In the genomic region with DNA sequence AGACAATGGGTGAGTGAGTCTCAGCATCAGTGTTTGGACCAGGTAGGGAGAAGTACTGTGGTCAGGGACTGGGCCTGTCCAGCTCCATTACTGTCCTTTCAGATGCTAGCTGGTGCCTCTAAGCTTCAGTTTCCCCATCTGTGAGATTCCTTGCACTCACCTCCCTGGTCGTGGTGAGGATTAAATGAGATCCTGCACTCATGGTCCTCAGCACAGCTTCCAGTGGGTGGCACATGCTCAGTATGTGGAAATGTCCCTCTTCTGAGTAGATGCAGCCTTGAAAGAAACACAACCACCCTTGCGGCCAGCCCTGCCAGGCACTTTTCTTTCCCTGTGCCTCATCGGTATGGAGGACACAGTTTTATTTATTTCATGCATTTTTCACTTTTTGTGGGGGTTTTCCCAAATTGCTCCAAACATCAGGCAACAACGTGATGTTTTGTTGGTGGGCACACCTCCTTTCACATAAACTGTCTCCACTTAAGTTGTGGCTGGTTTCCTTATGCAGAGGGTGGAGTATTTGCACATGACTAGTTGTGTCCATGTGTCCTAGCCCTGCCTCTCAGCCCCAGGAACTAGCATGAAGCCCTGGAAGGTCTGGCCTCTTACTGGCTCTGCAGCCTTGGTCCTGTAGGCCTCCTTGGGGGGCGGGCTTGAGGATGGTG, we compare ENCODE assay signal across 9 cellular contexts. TPM values are rescaled to one million over a fixed set of nuclear protein-coding genes. Genes with fewer than 3 reads are reported as not detected.
DNase-seq lines count a peak whose midpoint lies in the region; ATAC-seq, FAIRE-seq and TF ChIP-seq lines count a peak whose summit lies in the region.
"Had no signal": no experiment of that assay in that cellular context is flagged by ENCODE, and none has a peak within 500 bp of the region (broad histone marks: within the 10 kb centered on the region; RNA-seq: fewer than 3 reads in every experiment).

No MANE protein-coding gene starts in this region.

- 71 to 85% (median 78%) methylated on average over 5 of the region's 5 CpGs for WGBS in spleen, 5 donors

- FAIRE-seq in D721Med (lab: Jason Lieb, UNC), result no peak
- FAIRE-seq in GM19239 (lab: Jason Lieb, UNC), result no peak

- H3K36me3 ChIP-seq in HCT116 (ENCODE audit: control insufficient read depth in 1 of 2, insufficient read depth in 2 of 2, low read length in 2 of 2) (peaks cover 4 to 9% of the 10 kb centered on the region in 2 experiments; a peak in 1 of 4 replicates), spleen (peaks cover 0 to 49% (median 25%) of the 10 kb centered on the region in 6 donors)

- no TSS peak for BruUV-seq in HCT116 (replicated peaks; lab: Mats Ljungman, UMichigan)

- peak overlapping the region; percentile 93 for H3K9ac ChIP-seq in HCT116 (ENCODE audit: low read length)

- no peaks in the 10 kb centered on the region for H3K9me2 ChIP-seq in HCT116 (ENCODE audit: insufficient read depth)

- CTCF ChIA-PET in HCT116 (lab: Charles Lee) (interaction anchor here (1.1 kb wide), 1 partner anchor 120 kb away, joined by 3 read pairs; no protein-coding TSS in a partner anchor), WTC11 (lab: Charles Lee) (interaction anchor here (0.6 to 2.4 kb wide), 4 partner anchors 15 to 85 kb away, joined by 3 to 16 read pairs (median 8); no protein-coding TSS in a partner anchor)

- H3K4me1 ChIP-seq in HCT116 (ENCODE audit: control insufficient read depth in 1 of 2, insufficient read depth in 2 of 2, low read length in 2 of 2) (peaks cover 6 to 18% of the 10 kb centered on the region in 2 experiments; a peak in 2 of 4 replicates), spleen (peaks cover 18 to 50% (median 40%) of the 10 kb centered on the region in 6 donors)

- H3K4me3 Mint-ChIP-seq in WTC11 (peak overlapping the region; percentile 96), glutamatergic neuron (ENCODE audit: unreplicated experiment) (peak overlapping the region; percentile 99)

- RAD21 ChIA-PET in HCT116 (lab: Charles Lee; ENCODE audit: low non-redundant PET in 1 of 2, low total read pairs in 2 of 2, uncharacterized antibody in 2 of 2, unreplicated experiment in 2 of 2), result no interaction called here

- TF ChIP-seq CTCF in HCT116 (IDR thresholded peaks at IDR 0.05 in 2 of 3, conservative IDR thresholded peaks at IDR 0.05 in 1 of 3; ENCODE audit: borderline replicate concordance in 1 of 3, insufficient read depth in 1 of 3, low read depth in 2 of 3, low read length in 2 of 3) (no peak), WTC11 (IDR thresholded peaks at IDR 0.05) (no peak), glutamatergic neuron (IDR thresholded peaks at IDR 0.05; ENCODE audit: partially characterized antibody, unreplicated experiment) (no peak), spleen (IDR thresholded peaks at IDR 0.05 in 8 of 11, conservative IDR thresholded peaks at IDR 0.05 in 3 of 11) (no peak), D721Med (IDR thresholded peaks at IDR 0.05; ENCODE audit: insufficient read depth, missing control alignments) (no peak)

- H3K27ac Mint-ChIP-seq in WTC11, result no peak overlapping the region
- peak overlapping the region; percentile 91 for H3K27ac Mint-ChIP-seq in glutamatergic neuron (ENCODE audit: unreplicated experiment)

- no peak overlapping the region for H2AFZ ChIP-seq in HCT116 (ENCODE audit: low read depth, low read length, poor library complexity, severe bottlenecking)

- peak overlapping the region; percentile 99 for H3K4me2 ChIP-seq in HCT116 (ENCODE audit: low read length)

- intact Hi-C loops in HCT116 (cut with micrococcal nuclease), result loop anchor here (2.0 to 5.0 kb wide), 2 partner anchors 20 to 181 kb away; partner anchors contain the start of gene THAP7
- intact Hi-C loops in spleen (cut with DNase I; ENCODE audit: low total_unique reads), result no loop called here

- no peak for TF ChIP-seq RAD21 in HCT116 (IDR thresholded peaks at IDR 0.05; ENCODE audit: low read depth)

- H3K4me3 ChIP-seq in HCT116 (replicated peaks in 1 of 2; ENCODE audit: low read depth in 1 of 2, low read length in 2 of 2) (peak overlapping the region; percentile 77 to 89), spleen (peak overlapping the region in 7 of 8 donors; percentile 59 to 89 (median 77))

- peaks cover 24% of the 10 kb centered on the region for H3K79me2 ChIP-seq in HCT116 (ENCODE audit: insufficient read depth, low read length)

- peaks cover 4 to 9% of the 10 kb centered on the region in 2 experiments; a peak in 1 of 4 replicates for H3K9me3 ChIP-seq in HCT116 (ENCODE audit: control insufficient read depth in 1 of 2, insufficient read depth in 1 of 2, low read depth in 1 of 2, low read length in 2 of 2)
- H3K9me3 ChIP-seq in spleen, result peaks cover 0 to 11% (median 7%) of the 10 kb centered on the region in 8 donors

- H3K4me1 Mint-ChIP-seq in WTC11, result peaks cover 30% of the 10 kb centered on the region
- H3K4me1 Mint-ChIP-seq in glutamatergic neuron (ENCODE audit: low read depth, unreplicated experiment), result peaks cover 7% of the 10 kb centered on the region

- H3K27ac ChIP-seq in HCT116 (ENCODE audit: low read depth, low read length) (peak overlapping the region; percentile 80), spleen (peak overlapping the region in 3 of 8 donors; percentile 91 to 96 (median 95))

- DNase-seq in HCT116 (ENCODE audit: low read depth, low spot score) (no peak), WTC11 (ENCODE audit: low spot score) (no peak), glutamatergic neuron (no peak), spleen (no peak), D721Med (ENCODE audit: insufficient read length, low spot score) (no peak), GM19239 (ENCODE audit: insufficient read length, low spot score) (no peak)
- DNase-seq in activated CD8-positive, alpha-beta memory T cell treated with anti-CD3 and anti-CD28 coated beads, Interleukin-2, amount 50 U/mL, for 48 hours, result no peak
- DNase-seq: NCI-H2171 had no signal

- peaks cover 26% of the 10 kb centered on the region for H3K36me3 Mint-ChIP-seq in WTC11
- no peaks in the 10 kb centered on the region for H3K36me3 Mint-ChIP-seq in glutamatergic neuron (ENCODE audit: unreplicated experiment)

- ATAC-seq in HCT116, result no peak
- ATAC-seq in WTC11, result no peak
- ATAC-seq in GM18873 (IDR thresholded peaks at IDR 0.05; ENCODE audit: low FRiP score, unreplicated experiment), result no peak

- TF ChIP-seq POLR2A in HCT116 (IDR thresholded peaks at IDR 0.05; ENCODE audit: borderline replicate concordance, extremely low read depth, insufficient read depth, insufficient read length) (no peak), spleen (IDR thresholded peaks at IDR 0.05) (no peak)

- H3K27me3 Mint-ChIP-seq in WTC11 (ENCODE audit: low read depth), result peaks cover 26% of the 10 kb centered on the region
- peaks cover 9% of the 10 kb centered on the region for H3K27me3 Mint-ChIP-seq in glutamatergic neuron (ENCODE audit: unreplicated experiment)

- no peaks in the 10 kb centered on the region for H4K20me1 ChIP-seq in HCT116 (ENCODE audit: insufficient read depth)

- H3K27me3 ChIP-seq in HCT116 (ENCODE audit: insufficient read depth, low read length) (no peaks in the 10 kb centered on the region), spleen (replicated peaks in 1 of 7) (no peaks in the 10 kb centered on the region)

- H3K9me3 Mint-ChIP-seq in WTC11 (peaks cover 9% of the 10 kb centered on the region), glutamatergic neuron (ENCODE audit: unreplicated experiment) (peaks cover 9% of the 10 kb centered on the region)

- POLR2A ChIA-PET in HCT116 (lab: Charles Lee) (no interaction called here), WTC11 (lab: Charles Lee) (no interaction called here)

TF ChIP-seq in HCT116, 20 proteins besides CTCF, POLR2A, EP300 and RAD21 (continues in another document):
- no peak for TF ChIP-seq EGR1 (IDR thresholded peaks at IDR 0.05; ENCODE audit: low read depth)
- TF ChIP-seq CEBPB (IDR thresholded peaks at IDR 0.05; ENCODE audit: low read depth), result no peak
- no peak for TF ChIP-seq POLR2AphosphoS5 (IDR thresholded peaks at IDR 0.05; ENCODE audit: low read depth, low read length)
- no peak for TF ChIP-seq MAX (IDR thresholded peaks at IDR 0.05)

TF ChIP-seq in WTC11, 78 proteins besides CTCF, POLR2A, EP300 and RAD21 (continues in another document):
- TF ChIP-seq GABPB1 (CRISPR knock-in tag; IDR thresholded peaks at IDR 0.05) (no peak), RELA (CRISPR knock-in tag; IDR thresholded peaks at IDR 0.05; ENCODE audit: borderline replicate concordance) (no peak), FOXK1 (CRISPR knock-in tag; IDR thresholded peaks at IDR 0.05) (no peak), TCF7 (CRISPR knock-in tag; IDR thresholded peaks at IDR 0.05; ENCODE audit: low read depth) (no peak)

RNA-seq across cellular contexts. Expression of gene LZTR1, which starts 1.1 kb away (rescaled TPM):
- total RNA-seq in HCT116 (2021; ENCODE audit: unreplicated experiment) (56.5 TPM), WTC11 (2021) (38.3 to 44.5 TPM (median 40.1 TPM) in 3 replicates), glutamatergic neuron (ENCODE audit: unreplicated experiment) (165 TPM), spleen (10 to 100 TPM; 52.5 to 76.2 (median 62.6) TPM)
- polyA plus RNA-seq in HCT116 (2012), result 23.9 and 24.7 TPM in 2 replicates
- polyA plus RNA-seq in spleen, result 10 to 100 TPM; 21.9 to 44.5 (median 32.6) TPM

RNA-seq across cellular contexts. Expression of gene AIFM3, which starts 16.2 kb away (rescaled TPM):
- total RNA-seq in HCT116 (2021; ENCODE audit: unreplicated experiment) (9.7 TPM), WTC11 (2021) (2.6 to 3.4 TPM (median 2.8 TPM) in 3 replicates), glutamatergic neuron (ENCODE audit: unreplicated experiment) (0.64 TPM), spleen (1 to 10 TPM; 3.7 to 8.7 (median 6.1) TPM)
- polyA plus RNA-seq in HCT116 (2012), result 5.6 and 5.8 TPM in 2 replicates
- 1 to 10 TPM; 2.0 to 6.0 (median 5.3) TPM for polyA plus RNA-seq in spleen

RNA-seq across cellular contexts. Expression of gene THAP7, which starts 18.7 kb away (rescaled TPM):
- 27.7 TPM for total RNA-seq in HCT116 (2021; ENCODE audit: unreplicated experiment)
- polyA plus RNA-seq in HCT116 (2012), result 21.6 and 25.5 TPM in 2 replicates
- 18.7 to 23.9 TPM (median 19.3 TPM) in 3 replicates for total RNA-seq in WTC11 (2021)
- 17.8 TPM for total RNA-seq in glutamatergic neuron (ENCODE audit: unreplicated experiment)
- 10 to 100 TPM; 16.7 to 38.7 (median 26.5) TPM for total RNA-seq in spleen
- polyA plus RNA-seq in spleen, result 10 to 100 TPM; 31.8 to 53.3 (median 47.5) TPM

RNA-seq across cellular contexts. Expression of gene P2RX6, which starts 31.8 kb away (rescaled TPM):
- total RNA-seq in HCT116 (2021; ENCODE audit: unreplicated experiment) (0.20 TPM), WTC11 (2021) (0.13 to 0.69 TPM (median 0.30 TPM) in 3 replicates), glutamatergic neuron (ENCODE audit: unreplicated experiment) (1.5 TPM), spleen (10 to 100 TPM in 2 of 7 donors, 1 to 10 TPM in 5; 3.2 to 14.4 (median 4.5) TPM)
- 0.04 and 0.07 TPM in 2 replicates for polyA plus RNA-seq in HCT116 (2012)
- 1 to 10 TPM in 2 of 3 donors, under 1 TPM in 1; 0.86 to 5.6 (median 2.7) TPM for polyA plus RNA-seq in spleen

RNA-seq across cellular contexts. Expression of gene SLC7A4, which starts 49.1 kb away (rescaled TPM):
- not detected for total RNA-seq in HCT116 (2021; ENCODE audit: unreplicated experiment)
- polyA plus RNA-seq in HCT116 (2012), result not detected in 2 replicates
- total RNA-seq in WTC11 (2021), result 0.21 to 0.50 TPM (median 0.37 TPM) in 3 replicates
- total RNA-seq in glutamatergic neuron (ENCODE audit: unreplicated experiment), result 0.59 TPM
- under 1 TPM in 4 of 7 donors, not detected in 3; 0.13 to 0.95 (median 0.30) TPM for total RNA-seq in spleen
- under 1 TPM; 0.11 to 0.42 (median 0.29) TPM for polyA plus RNA-seq in spleen
